In the genomic region with DNA sequence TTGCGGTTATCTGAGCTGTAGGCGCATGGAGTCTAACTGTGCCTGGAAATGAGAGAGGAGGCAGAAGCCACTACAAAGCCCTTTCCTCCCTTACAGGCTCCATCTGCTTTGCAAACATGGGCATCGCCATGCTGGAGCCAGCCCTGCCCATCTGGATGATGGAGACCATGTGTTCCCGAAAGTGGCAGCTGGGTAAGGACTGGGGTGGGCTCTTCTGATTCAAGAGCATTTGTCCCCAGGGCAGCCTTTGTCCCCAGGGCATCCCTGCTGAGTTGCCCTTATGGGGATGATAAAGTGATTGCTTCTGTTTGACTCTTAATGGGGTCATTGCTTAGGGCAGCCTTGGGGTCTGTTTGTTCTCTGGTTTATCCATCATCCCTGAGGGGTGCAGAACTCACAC, we compare ENCODE assay signal across 25 cellular contexts. TPM values are rescaled to one million over a fixed set of nuclear protein-coding genes. Genes with fewer than 3 reads are reported as not detected.
"Had no signal": no experiment of that assay in that cellular context is flagged by ENCODE, and none has a peak within 500 bp of the region (broad histone marks: within the 10 kb centered on the region; RNA-seq: fewer than 3 reads in every experiment).

No MANE protein-coding gene starts in this region.

- H3K9me3 ChIP-seq: adrenal gland, ascending aorta, ovary, psoas muscle, right lobe of liver, stomach, transverse colon had no signal

- H3K27ac ChIP-seq: adrenal gland, ascending aorta, brain microvascular endothelial cell, ovary, psoas muscle, right lobe of liver, skin epidermis, stomach, transverse colon had no signal

- H3K4me3 Mint-ChIP-seq: activated naive CD8-positive, alpha-beta T cell; activated T-cell treated with anti-CD3 and anti-CD28 coated beads, Interleukin-2, amount 50 U/mL, for 4 hours; dendritic cell treated with granulocyte-macrophage colony-stimulating factor and Interleukin-4, amounts not matched to agents 40 ng/mL and 50 ng/mL, for 4 days; natural killer cell; stimulated activated memory B cell treated with anti-CD40 and anti-IgM and Interleukin-4, amounts not matched to agents 10 μg/mL and 1 μg/mL and 100 μg/mL, for 72 hours; T-helper 2 cell treated with Interferon-gamma antibody and Interleukin-4, amounts not matched to agents 5 μg/mL and 100 μg/mL, for 36 hours had no signal

- H3K27me3 ChIP-seq: ascending aorta, ovary, right lobe of liver had no signal

- H3K4me1 Mint-ChIP-seq: stimulated activated memory B cell treated with anti-CD40 and anti-IgM and Interleukin-4, amounts not matched to agents 10 μg/mL and 1 μg/mL and 100 μg/mL, for 72 hours had no signal

- H3K4me3 ChIP-seq: adrenal gland, ascending aorta, ovary, psoas muscle, right lobe of liver, skin epidermis, stomach, transverse colon had no signal

- DNase-seq: activated CD4-positive, alpha-beta T cell treated with anti-CD3 and anti-CD28 coated beads for 1 hour; activated CD8-positive, alpha-beta memory T cell treated with anti-CD3 and anti-CD28 coated beads, Interleukin-2, amount 50 U/mL, for 48 hours; activated naive CD4-positive, alpha-beta T cell; activated T-cell treated with anti-CD3 and anti-CD28 coated beads, Interleukin-2, amount 50 U/mL, for 4 hours; brain microvascular endothelial cell; caudate nucleus; effector CD4-positive, alpha-beta T cell; erythroblast; hippocampal formation; midbrain; natural killer cell; ovary; psoas muscle; right lobe of liver; stimulated activated CD4-positive, alpha-beta T cell treated with anti-CD3 and anti-CD28 coated beads, Interleukin-1b, Interleukin-23, amount 100 ng/mL, for 48 hours; stomach; transverse colon had no signal

- H3K36me3 Mint-ChIP-seq: activated naive CD8-positive, alpha-beta T cell; natural killer cell; stimulated activated memory B cell treated with anti-CD40 and anti-IgM and Interleukin-4, amounts not matched to agents 10 μg/mL and 1 μg/mL and 100 μg/mL, for 72 hours had no signal

- H3K4me1 ChIP-seq: adrenal gland, ascending aorta, psoas muscle, right lobe of liver, stomach, transverse colon had no signal

- H3K36me3 ChIP-seq: adrenal gland, ascending aorta, brain microvascular endothelial cell, ovary, right lobe of liver, stomach, transverse colon had no signal

- H3K27ac Mint-ChIP-seq: activated naive CD8-positive, alpha-beta T cell; activated T-helper 2 cell treated with anti-CD3 and anti-CD28 coated beads, Interferon-gamma antibody, Interleukin-2, Interleukin-4, amounts not matched to agents 10 μg/mL and 5 μg/mL and 100 μg/mL, durations not matched to agents 14 hours and 24 hours and 36 hours; dendritic cell treated with granulocyte-macrophage colony-stimulating factor and Interleukin-4, amounts not matched to agents 40 ng/mL and 50 ng/mL, for 4 days; natural killer cell; stimulated activated memory B cell treated with anti-CD40 and anti-IgM and Interleukin-4, amounts not matched to agents 10 μg/mL and 1 μg/mL and 100 μg/mL, for 72 hours; T-helper 2 cell treated with Interferon-gamma antibody and Interleukin-4, amounts not matched to agents 5 μg/mL and 100 μg/mL, for 36 hours had no signal

- H3K9me3 Mint-ChIP-seq: activated T-cell treated with anti-CD3 and anti-CD28 coated beads, Interleukin-2, amount 50 U/mL, for 4 hours; activated T-helper 2 cell treated with anti-CD3 and anti-CD28 coated beads, Interferon-gamma antibody, Interleukin-2, Interleukin-4, amounts not matched to agents 10 μg/mL and 5 μg/mL and 100 μg/mL, durations not matched to agents 14 hours and 24 hours and 36 hours; dendritic cell treated with granulocyte-macrophage colony-stimulating factor and Interleukin-4, amounts not matched to agents 40 ng/mL and 50 ng/mL, for 4 days; natural killer cell; stimulated activated memory B cell treated with anti-CD40 and anti-IgM and Interleukin-4, amounts not matched to agents 10 μg/mL and 1 μg/mL and 100 μg/mL, for 72 hours; T-helper 2 cell treated with Interferon-gamma antibody and Interleukin-4, amounts not matched to agents 5 μg/mL and 100 μg/mL, for 36 hours had no signal

RNA-seq across cellular contexts. Expression of gene SLC18A2, which starts 16.8 kb away (rescaled TPM):
- total RNA-seq: activated T-helper 2 cell treated with anti-CD3 and anti-CD28 coated beads, Interferon-gamma antibody, Interleukin-2, Interleukin-4, amounts not matched to agents 10 μg/mL and 5 μg/mL and 100 μg/mL, durations not matched to agents 14 hours and 24 hours and 36 hours; ascending aorta had no signal
